10 cellular contexts compared by ENCODE assay signal in genomic region chr5:1107167-1108007, GRCh38. TPM values are rescaled to one million over a fixed set of nuclear protein-coding genes. Genes with fewer than 3 reads are reported as not detected.
DNase-seq lines count a peak whose midpoint lies in the region; FAIRE-seq and TF ChIP-seq lines count a peak whose summit lies in the region.
"Had no signal": no experiment of that assay in that cellular context is flagged by ENCODE, and none has a peak within 500 bp of the region (broad histone marks: within the 10 kb centered on the region; RNA-seq: fewer than 3 reads in every experiment).

No MANE protein-coding gene starts in this region.

- H3K9me3 Mint-ChIP-seq in H9: no peaks in the 10 kb centered on the region
- H3K9me3 Mint-ChIP-seq in activated T-helper 1 cell treated with anti-CD3 and anti-CD28 coated beads, Interleukin-12 subunit alpha, Interleukin-12 subunit beta, Interleukin-2, Interleukin-4 antibody, amounts not matched to agents 30 ng/mL and 10 ng/mL and 1 ng/mL, durations not matched to agents 14 hours and 24 hours and 36 hours: no peaks in the 10 kb centered on the region

- H2BK20ac ChIP-seq in H9 (ENCODE audit: low read depth, low read length, poor library complexity, severe bottlenecking): no peak overlapping the region

- H3K27ac ChIP-seq in BLaER1: no peak overlapping the region
- no peak overlapping the region for H3K27ac ChIP-seq in H9 (ENCODE audit: insufficient read length, low read depth, low read length)
- peak overlapping the region; percentile 93 to 96 for H3K27ac ChIP-seq in liver (ENCODE audit: low read depth in 1 of 2, low read length in 2 of 2)

- no peak overlapping the region for H3K9ac ChIP-seq in BLaER1
- H3K9ac ChIP-seq in H9 (ENCODE audit: extremely low read depth, insufficient read length, low read length): no peak overlapping the region
- H3K9ac ChIP-seq in liver (ENCODE audit: low read depth in 1 of 2, low read length in 2 of 2): peak overlapping the region; percentile 71 to 77

- H2BK12ac ChIP-seq in H9 (ENCODE audit: insufficient read length, low read depth, low read length): no peak overlapping the region

- WGBS in H9 (ENCODE audit: extremely low coverage, insufficient read length, low lambda C conversion rate): no CpG with 5 or more reads among the region's 26 CpGs
- WGBS in liver: 26% methylated on average over 26 of the region's 26 CpGs

- no peak overlapping the region for H3K4ac ChIP-seq in H9 (ENCODE audit: low read depth, low read length)

- no peak overlapping the region for H3T11ph ChIP-seq in H9 (ENCODE audit: low read length)

- no peak overlapping the region for H2BK15ac ChIP-seq in H9 (ENCODE audit: low read depth, low read length)

- no peak overlapping the region for H4K5ac ChIP-seq in H9 (ENCODE audit: insufficient read length, low read depth, low read length)

- H3K36me3 ChIP-seq in BLaER1: peaks cover 7% of the 10 kb centered on the region; the same call in 1 of the 2 replicates
- H3K36me3 ChIP-seq in liver (ENCODE audit: control insufficient read depth in 4 of 4, insufficient read depth in 3 of 4, low read depth in 1 of 4, low read length in 3 of 4): no peaks in the 10 kb centered on the region

- H3K4me2 ChIP-seq in BLaER1 (peak overlapping the region; percentile 94), H9 (ENCODE audit: insufficient read depth, insufficient read length, low read length) (no peak overlapping the region)

- intact Hi-C loops in activated T-helper 1 cell treated with anti-CD3 and anti-CD28 coated beads, Interleukin-12 subunit alpha, Interleukin-12 subunit beta, Interleukin-2, Interleukin-4 antibody, amounts not matched to agents 30 ng/mL and 10 ng/mL and 1 ng/mL, durations not matched to agents 14 hours and 24 hours and 36 hours (cut with micrococcal nuclease): loop anchor here (10.0 kb wide), 2 partner anchors 213 to 687 kb away; partner anchors contain the start of genes BRD9, MRPL36 and TRIP13

- no peak overlapping the region for H2AFZ ChIP-seq in H9 (ENCODE audit: low read length)

- FAIRE-seq in GM12892 (lab: Jason Lieb, UNC): no peak
- FAIRE-seq: RCC 7860 had no signal

- H3K23ac ChIP-seq in H9 (ENCODE audit: insufficient read length, low read depth, low read length): no peak overlapping the region

- H3K4me1 ChIP-seq in BLaER1 (peaks cover 96% of the 10 kb centered on the region), H9 (ENCODE audit: insufficient read depth, low read length) (peaks cover 12% of the 10 kb centered on the region; the same call in 1 of the 2 replicates), liver (ENCODE audit: control insufficient read depth in 4 of 4, insufficient read depth in 4 of 4, low read length in 3 of 4) (peaks cover 28 to 80% (median 64%) of the 10 kb centered on the region in 4 donors)

- no peak overlapping the region for H4K91ac ChIP-seq in H9 (ENCODE audit: insufficient read length, low read depth, low read length)

- no peak overlapping the region for H3K18ac ChIP-seq in H9 (ENCODE audit: insufficient read length, low read depth, low read length)

- peaks cover 3% of the 10 kb centered on the region; the same call in 1 of the 2 replicates for H3K79me2 ChIP-seq in H9 (ENCODE audit: insufficient read depth, low read length)

- no peak overlapping the region; the same call in 1 of the 2 replicates for H3K14ac ChIP-seq in H9 (ENCODE audit: insufficient read depth, low read length)

- no peak overlapping the region; the same call in 1 of the 2 replicates for H3K4me3 ChIP-seq in BLaER1
- peak overlapping the region; percentile 18 to 42 (median 41) for H3K4me3 ChIP-seq in liver (ENCODE audit: low read depth in 1 of 3, low read length in 3 of 3)
- H3K4me3 ChIP-seq: MG63 had no signal

- H3K27me3 Mint-ChIP-seq in H9 (ENCODE audit: low read depth): peaks cover 3% of the 10 kb centered on the region; the same call in 1 of the 2 replicates
- no peaks in the 10 kb centered on the region for H3K27me3 Mint-ChIP-seq in activated T-helper 1 cell treated with anti-CD3 and anti-CD28 coated beads, Interleukin-12 subunit alpha, Interleukin-12 subunit beta, Interleukin-2, Interleukin-4 antibody, amounts not matched to agents 30 ng/mL and 10 ng/mL and 1 ng/mL, durations not matched to agents 14 hours and 24 hours and 36 hours (ENCODE audit: insufficient read depth)

- H3K79me1 ChIP-seq in H9 (ENCODE audit: insufficient read depth, low read depth, low read length, poor library complexity, severe bottlenecking): peaks cover 6% of the 10 kb centered on the region

- H3K4me3 Mint-ChIP-seq in H9: peak overlapping the region; percentile 5 to 70; a peak in 4 of 5 replicates
- H3K4me3 Mint-ChIP-seq in activated T-helper 1 cell treated with anti-CD3 and anti-CD28 coated beads, Interleukin-12 subunit alpha, Interleukin-12 subunit beta, Interleukin-2, Interleukin-4 antibody, amounts not matched to agents 30 ng/mL and 10 ng/mL and 1 ng/mL, durations not matched to agents 14 hours and 24 hours and 36 hours: peak overlapping the region; percentile 39

- no peak overlapping the region for H2BK120ac ChIP-seq in H9 (ENCODE audit: low read depth, low read length, poor library complexity, severe bottlenecking)

- peaks cover 35 to 62% of the 10 kb centered on the region in 2 experiments for H3K4me1 Mint-ChIP-seq in H9
- peaks cover 51% of the 10 kb centered on the region for H3K4me1 Mint-ChIP-seq in activated T-helper 1 cell treated with anti-CD3 and anti-CD28 coated beads, Interleukin-12 subunit alpha, Interleukin-12 subunit beta, Interleukin-2, Interleukin-4 antibody, amounts not matched to agents 30 ng/mL and 10 ng/mL and 1 ng/mL, durations not matched to agents 14 hours and 24 hours and 36 hours (ENCODE audit: low read depth)

- peak; percentile 40 to 65 for TF ChIP-seq RAD21 in liver (IDR thresholded peaks at IDR 0.05)

- no peak for TF ChIP-seq POLR2A in GM12892 (IDR thresholded peaks at IDR 0.05; ENCODE audit: low read depth, low read length)

- peaks cover 7% of the 10 kb centered on the region for H3K23me2 ChIP-seq in H9 (ENCODE audit: insufficient read length, low read depth, low read length, poor library complexity, severe bottlenecking)

- peaks cover 0 to 8% (median 0%) of the 10 kb centered on the region in 3 experiments; a peak in 1 of 7 replicates for H3K36me3 Mint-ChIP-seq in H9 (ENCODE audit: insufficient read depth in 1 of 3, low read depth in 3 of 3)
- H3K36me3 Mint-ChIP-seq in activated T-helper 1 cell treated with anti-CD3 and anti-CD28 coated beads, Interleukin-12 subunit alpha, Interleukin-12 subunit beta, Interleukin-2, Interleukin-4 antibody, amounts not matched to agents 30 ng/mL and 10 ng/mL and 1 ng/mL, durations not matched to agents 14 hours and 24 hours and 36 hours (ENCODE audit: low read depth): peaks cover 6% of the 10 kb centered on the region

- H4K20me1 ChIP-seq in BLaER1: peaks cover 96% of the 10 kb centered on the region
- peaks cover 3% of the 10 kb centered on the region for H4K20me1 ChIP-seq in H9 (ENCODE audit: control insufficient read depth, insufficient read depth, insufficient read length)

- no peak overlapping the region for H2AK5ac ChIP-seq in H9 (ENCODE audit: insufficient read length, low read length)

- no peak overlapping the region for H4K8ac ChIP-seq in H9 (replicated peaks; ENCODE audit: insufficient read length, low read depth, low read length)

- DNase-seq in H9: peak; percentile 55
- no peak for DNase-seq in activated T-helper 1 cell treated with anti-CD3 and anti-CD28 coated beads, Interleukin-12 subunit alpha, Interleukin-12 subunit beta, Interleukin-2, Interleukin-4 antibody, amounts not matched to agents 30 ng/mL and 10 ng/mL and 1 ng/mL, durations not matched to agents 14 hours and 24 hours and 36 hours (ENCODE audit: low spot score)
- no peak for DNase-seq in kidney tubule cell (ENCODE audit: low spot score)
- DNase-seq in DMS 273 (lab: John Stamatoyannopoulos, UW; ENCODE audit: unreplicated experiment): no peak
- DNase-seq in epidermal melanocyte (ENCODE audit: insufficient read length, low spot score): no peak
- DNase-seq in GM12892 (ENCODE audit: insufficient read length): no peak
- DNase-seq: MG63 had no signal

- H3K27me3 ChIP-seq in BLaER1 (peaks cover 96% of the 10 kb centered on the region), H9 (ENCODE audit: insufficient read depth, low read length) (no peaks in the 10 kb centered on the region), liver (ENCODE audit: control insufficient read depth in 4 of 4, insufficient read depth in 4 of 4, low read length in 3 of 4) (no peaks in the 10 kb centered on the region)
- H3K27me3 ChIP-seq: MG63 had no signal

- no peak overlapping the region for H3K56ac ChIP-seq in H9 (ENCODE audit: insufficient read length, low read depth, low read length)

- TF ChIP-seq CTCF in H9 (conservative IDR thresholded peaks at IDR 0.05) (peak; percentile 20; the same call in 1 of the 3 replicates), liver (IDR thresholded peaks at IDR 0.05; ENCODE audit: low read depth, low read length, missing input control) (peak; percentile 34)

- H3K9me3 ChIP-seq in BLaER1 (no peaks in the 10 kb centered on the region), H9 (ENCODE audit: control insufficient read depth, low read depth, low read length) (no peaks in the 10 kb centered on the region), liver (ENCODE audit: control insufficient read depth in 4 of 4, low read length in 3 of 4) (no peaks in the 10 kb centered on the region)
- H3K9me3 ChIP-seq: MG63 had no signal

- H2BK5ac ChIP-seq in H9 (ENCODE audit: insufficient read length, low read length): no peak overlapping the region

- peak overlapping the region; percentile 92 to 97 (median 96) for H3K27ac Mint-ChIP-seq in H9
- H3K27ac Mint-ChIP-seq in activated T-helper 1 cell treated with anti-CD3 and anti-CD28 coated beads, Interleukin-12 subunit alpha, Interleukin-12 subunit beta, Interleukin-2, Interleukin-4 antibody, amounts not matched to agents 30 ng/mL and 10 ng/mL and 1 ng/mL, durations not matched to agents 14 hours and 24 hours and 36 hours: peak overlapping the region; percentile 72

TF ChIP-seq in liver, 16 proteins besides CTCF, POLR2A, EP300 and RAD21 (continues in another document):
- no peak for TF ChIP-seq JUND (IDR thresholded peaks at IDR 0.05)
- TF ChIP-seq MAX (IDR thresholded peaks at IDR 0.05): peak; percentile 15
- peak; percentile 66 for TF ChIP-seq SP1 (IDR thresholded peaks at IDR 0.05)

RNA-seq across cellular contexts. Expression of gene SLC12A7, which starts 4.5 kb away (rescaled TPM):
- 30.8 and 30.9 TPM in 2 replicates for total RNA-seq in H9 (2021)
- total RNA-seq in activated T-helper 1 cell treated with anti-CD3 and anti-CD28 coated beads, Interleukin-12 subunit alpha, Interleukin-12 subunit beta, Interleukin-2, Interleukin-4 antibody, amounts not matched to agents 30 ng/mL and 10 ng/mL and 1 ng/mL, durations not matched to agents 14 hours and 24 hours and 36 hours: 24.4 and 26.6 TPM in 2 replicates
- total RNA-seq in liver: 10 to 100 TPM; 27.1 to 64.2 TPM
- 10 to 100 TPM; 12.3 to 30.8 TPM for polyA plus RNA-seq in liver
- polyA plus RNA-seq in GM12892 (2012; ENCODE audit: missing spikeins): 2.0 TPM

Comparison
In these comparisons a context has a peak if more than half of its experiments do, and no peak if none do; other contexts are left out.
1. H3K27ac ChIP-seq: peak in liver (2 of 2); none in BLaER1 (single experiment) and H9 (single experiment).
2. H3K9ac ChIP-seq: peak in liver (2 of 2); none in BLaER1 (single experiment) and H9 (single experiment).